In the genomic region with DNA sequence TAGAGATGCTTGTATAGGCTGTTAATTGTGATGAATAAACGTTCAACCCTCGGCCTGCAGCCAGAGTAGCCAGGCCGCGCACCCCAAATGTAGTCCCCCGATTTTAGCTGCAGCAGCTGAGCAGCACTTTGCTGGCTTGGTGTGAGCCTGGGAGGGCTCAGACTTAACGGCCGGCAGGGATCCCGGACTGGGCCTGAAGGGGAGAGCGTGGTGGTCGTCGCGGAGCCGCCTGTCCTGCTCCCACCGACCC, we compare ENCODE assay signal across 8 cellular contexts. TPM values are rescaled to one million over a fixed set of nuclear protein-coding genes. Genes with fewer than 3 reads are reported as not detected.
DNase-seq lines count a peak whose midpoint lies in the region; ATAC-seq and TF ChIP-seq lines count a peak whose summit lies in the region.

No MANE protein-coding gene starts in this region.

- no peak for DNase-seq in activated CD4-positive, alpha-beta memory T cell treated with anti-CD3 and anti-CD28 coated beads, Interleukin-2, amount 10 ng/mL, durations not matched to agents 7 days and 5 days
- no peak for DNase-seq in hepatocyte (ENCODE audit: low spot score)
- no peak for DNase-seq in SW 1271 (lab: John Stamatoyannopoulos, UW)
- no peak for DNase-seq in NCI-H146 (lab: John Stamatoyannopoulos, UW)

- peak overlapping the region; percentile 92 for H3K4me2 ChIP-seq in hepatocyte
- peak overlapping the region; percentile 92 for H3K4me2 ChIP-seq in skeletal muscle satellite cell (ENCODE audit: low read length)

- H3K9me2 ChIP-seq in hepatocyte (replicated peaks; ENCODE audit: insufficient read depth) = no peaks in the 10 kb centered on the region

- H3K9ac ChIP-seq in skeletal muscle satellite cell (ENCODE audit: low read depth, low read length) = peak overlapping the region; percentile 87

- H4K20me1 ChIP-seq in hepatocyte (ENCODE audit: insufficient read depth, poor library complexity, severe bottlenecking) = no peaks in the 10 kb centered on the region

- H3K4me1 ChIP-seq in hepatocyte (ENCODE audit: insufficient read depth) (peaks cover 19% of the 10 kb centered on the region), skeletal muscle satellite cell (ENCODE audit: control insufficient read depth, insufficient read depth, low read length) (peaks cover 23% of the 10 kb centered on the region)

- H3K27me3 ChIP-seq in hepatocyte (no peaks in the 10 kb centered on the region), skeletal muscle satellite cell (ENCODE audit: control insufficient read depth, insufficient read depth, low read length) (no peaks in the 10 kb centered on the region)

- POLR2A ChIA-PET in activated CD4-positive, alpha-beta memory T cell treated with anti-CD3 and anti-CD28 coated beads, Interleukin-2, amount 10 ng/mL, durations not matched to agents 7 days and 5 days (lab: Charles Lee) = interaction anchor here (1.0 to 1.8 kb wide), 10 partner anchors 10 to 217 kb away, joined by 3 to 8 read pairs (median 4); a partner anchor contains a TSS

- H3K4me3 ChIP-seq in hepatocyte (no peak overlapping the region), skeletal muscle satellite cell (ENCODE audit: low read length) (peak overlapping the region; percentile 77)

- H3K4me1 Mint-ChIP-seq in activated CD4-positive, alpha-beta memory T cell treated with anti-CD3 and anti-CD28 coated beads, Interleukin-2, amount 10 ng/mL, durations not matched to agents 7 days and 5 days = peaks cover 32% of the 10 kb centered on the region

- H3K9me3 ChIP-seq in hepatocyte (ENCODE audit: low read depth) = no peaks in the 10 kb centered on the region
- no peaks in the 10 kb centered on the region for H3K9me3 ChIP-seq in skeletal muscle satellite cell (replicated peaks; ENCODE audit: low read length)

- peaks cover 35% of the 10 kb centered on the region for H3K36me3 Mint-ChIP-seq in activated CD4-positive, alpha-beta memory T cell treated with anti-CD3 and anti-CD28 coated beads, Interleukin-2, amount 10 ng/mL, durations not matched to agents 7 days and 5 days (ENCODE audit: low read depth)

- TF ChIP-seq CTCF in hepatocyte (IDR thresholded peaks at IDR 0.05; ENCODE audit: poor library complexity) = no peak

- H3K36me3 ChIP-seq in hepatocyte (replicated peaks; ENCODE audit: insufficient read depth, low read depth) (no peaks in the 10 kb centered on the region), skeletal muscle satellite cell (ENCODE audit: insufficient read depth, low read length) (peaks cover 41% of the 10 kb centered on the region)

- H3K27ac ChIP-seq in hepatocyte = peak overlapping the region; percentile 97

- no peaks in the 10 kb centered on the region for H3K27me3 Mint-ChIP-seq in activated CD4-positive, alpha-beta memory T cell treated with anti-CD3 and anti-CD28 coated beads, Interleukin-2, amount 10 ng/mL, durations not matched to agents 7 days and 5 days

- WGBS in hepatocyte (ENCODE audit: low lambda C conversion rate, missing lambda C conversion rate) = 17% methylated on average over 14 of the region's 14 CpGs

- peak overlapping the region; percentile 75 for H3K27ac Mint-ChIP-seq in activated CD4-positive, alpha-beta memory T cell treated with anti-CD3 and anti-CD28 coated beads, Interleukin-2, amount 10 ng/mL, durations not matched to agents 7 days and 5 days

- H3K4me3 Mint-ChIP-seq in activated CD4-positive, alpha-beta memory T cell treated with anti-CD3 and anti-CD28 coated beads, Interleukin-2, amount 10 ng/mL, durations not matched to agents 7 days and 5 days = peak overlapping the region; percentile 86

- ATAC-seq in GM21825 (IDR thresholded peaks at IDR 0.05; ENCODE audit: unreplicated experiment) (peak; percentile 4), HG03039 (IDR thresholded peaks at IDR 0.05; ENCODE audit: unreplicated experiment) (no peak), HG02571 (IDR thresholded peaks at IDR 0.05; ENCODE audit: unreplicated experiment) (no peak)

- H2AFZ ChIP-seq in hepatocyte = no peak overlapping the region

- peaks cover 10% of the 10 kb centered on the region for H3K79me2 ChIP-seq in hepatocyte

- no peaks in the 10 kb centered on the region for H3K9me3 Mint-ChIP-seq in activated CD4-positive, alpha-beta memory T cell treated with anti-CD3 and anti-CD28 coated beads, Interleukin-2, amount 10 ng/mL, durations not matched to agents 7 days and 5 days

- CTCF ChIA-PET in activated CD4-positive, alpha-beta memory T cell treated with anti-CD3 and anti-CD28 coated beads, Interleukin-2, amount 10 ng/mL, durations not matched to agents 7 days and 5 days (lab: Charles Lee) = interaction anchor here (1.0 to 2.0 kb wide), 4 partner anchors 12 to 39 kb away, joined by 3 to 6 read pairs (median 4); no protein-coding TSS in a partner anchor

RNA-seq across cellular contexts. Expression of gene ZNF629, which starts 11.9 kb away (rescaled TPM):
- total RNA-seq in activated CD4-positive, alpha-beta memory T cell treated with anti-CD3 and anti-CD28 coated beads, Interleukin-2, amount 10 ng/mL, durations not matched to agents 7 days and 5 days = 1 to 10 TPM; 1.0 to 1.2 TPM
- 12.2 and 15.6 TPM in 2 replicates for total RNA-seq in hepatocyte
- 7.7 and 8.7 TPM in 2 replicates for polyA plus RNA-seq in hepatocyte
- total RNA-seq in skeletal muscle satellite cell (2012; rRNA removed) = 10.4 and 12.2 TPM in 2 replicates

RNA-seq across cellular contexts. Expression of gene RNF40, which starts 12.9 kb away (rescaled TPM):
- 10 to 100 TPM; 96.1 to 96.2 TPM for total RNA-seq in activated CD4-positive, alpha-beta memory T cell treated with anti-CD3 and anti-CD28 coated beads, Interleukin-2, amount 10 ng/mL, durations not matched to agents 7 days and 5 days
- total RNA-seq in hepatocyte = 63.5 and 75.3 TPM in 2 replicates
- 70.4 and 75.6 TPM in 2 replicates for polyA plus RNA-seq in hepatocyte
- 63.6 and 80.4 TPM in 2 replicates for total RNA-seq in skeletal muscle satellite cell (2012; rRNA removed)

RNA-seq across cellular contexts. Expression of gene CFAP119, which starts 13.2 kb away (rescaled TPM):
- total RNA-seq in activated CD4-positive, alpha-beta memory T cell treated with anti-CD3 and anti-CD28 coated beads, Interleukin-2, amount 10 ng/mL, durations not matched to agents 7 days and 5 days = 1 to 10 TPM; 3.1 to 4.1 TPM
- 1.3 and 5.0 TPM in 2 replicates for total RNA-seq in hepatocyte
- polyA plus RNA-seq in hepatocyte = 4.2 and 6.1 TPM in 2 replicates
- total RNA-seq in skeletal muscle satellite cell (2012; rRNA removed) = 1.8 and 4.6 TPM in 2 replicates

RNA-seq across cellular contexts. Expression of gene PHKG2, which starts 26.8 kb away (rescaled TPM):
- total RNA-seq in activated CD4-positive, alpha-beta memory T cell treated with anti-CD3 and anti-CD28 coated beads, Interleukin-2, amount 10 ng/mL, durations not matched to agents 7 days and 5 days = 10 to 100 TPM; 34.5 to 38.6 TPM
- total RNA-seq in hepatocyte = 27.5 and 28.0 TPM in 2 replicates
- 39.5 and 45.6 TPM in 2 replicates for polyA plus RNA-seq in hepatocyte
- total RNA-seq in skeletal muscle satellite cell (2012; rRNA removed) = 17.2 and 22.5 TPM in 2 replicates
